Comparison of ENCODE assay signal across 35 cellular contexts in the genomic region with DNA sequence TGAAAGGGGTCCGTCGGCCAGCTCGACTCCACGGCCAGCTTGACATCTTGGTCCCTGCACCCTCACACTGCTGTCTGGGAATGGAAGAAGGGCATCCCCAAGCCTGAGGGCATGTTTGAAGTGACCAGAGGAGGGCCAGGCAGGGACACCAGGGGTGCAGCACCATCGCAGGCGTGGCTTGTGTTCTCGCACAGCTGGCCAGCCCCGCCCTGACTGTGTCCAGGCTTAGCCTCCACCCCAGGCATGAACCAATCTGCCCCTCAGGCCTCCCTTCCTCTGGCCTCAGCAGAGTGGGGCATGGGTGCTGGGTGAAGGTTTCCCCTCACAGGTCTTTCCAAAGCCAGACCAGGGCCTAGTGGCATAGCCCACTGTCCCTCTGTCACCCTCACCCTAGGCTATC. TPM values are rescaled to one million over a fixed set of nuclear protein-coding genes. Genes with fewer than 3 reads are reported as not detected.
"Had no signal": no experiment of that assay in that cellular context is flagged by ENCODE, and none has a peak within 500 bp of the region (broad histone marks: within the 10 kb centered on the region; RNA-seq: fewer than 3 reads in every experiment).

No MANE protein-coding gene starts in this region.

- H3K27me3 ChIP-seq: ascending aorta, breast epithelium, colonic mucosa, esophagus squamous epithelium, gastroesophageal sphincter had no signal

- H3K4me1 ChIP-seq: ascending aorta, breast epithelium, colonic mucosa, gastroesophageal sphincter had no signal

- H3K27ac ChIP-seq: ascending aorta, breast epithelium, cardiac muscle cell, colonic mucosa, epithelial cell of prostate, esophagus squamous epithelium, gastroesophageal sphincter had no signal

- H3K9me3 ChIP-seq: ascending aorta, breast epithelium, colonic mucosa, esophagus squamous epithelium, gastroesophageal sphincter had no signal

- FAIRE-seq: endometrium, endothelial cell of umbilical vein had no signal

- H3K36me3 ChIP-seq: ascending aorta, breast epithelium, cardiac muscle cell, colonic mucosa had no signal

- ATAC-seq: activated CD4-positive, alpha-beta T cell treated with anti-CD3 and anti-CD28 coated beads for 36 hours; activated CD8-positive, alpha-beta memory T cell treated with anti-CD3 and anti-CD28 coated beads, Interleukin-2, amount 10 ng/mL, durations not matched to agents 7 days and 5 days; activated CD8-positive, alpha-beta T cell treated with anti-CD3 and anti-CD28 coated beads, Interleukin-2, amount 10 ng/mL, durations not matched to agents 7 days and 5 days; activated naive CD8-positive, alpha-beta T cell treated with anti-CD3 and anti-CD28 coated beads, Interleukin-2, amount 50 U/mL, for 24 hours; gastroesophageal sphincter had no signal

- DNase-seq: activated CD4-positive, alpha-beta memory T cell treated with anti-CD3 and anti-CD28 coated beads for 36 hours; activated CD4-positive, alpha-beta T cell treated with anti-CD3 and anti-CD28 coated beads for 36 hours; activated CD4-positive, alpha-beta T cell treated with anti-CD3 and anti-CD28 coated beads, Interleukin-2, amount 10 ng/mL, durations not matched to agents 24 days and 14 days; activated CD4-positive, CD25-positive, alpha-beta regulatory T cell; activated CD4-positive, CD25-positive, alpha-beta regulatory T cell treated with anti-CD3 and anti-CD28 coated beads, Interleukin-2, amount 50 U/mL, for 72 hours; activated CD8-positive, alpha-beta memory T cell treated with anti-CD3 and anti-CD28 coated beads, Interleukin-2, amount 10 ng/mL, durations not matched to agents 7 days and 5 days; activated CD8-positive, alpha-beta memory T cell treated with anti-CD3 and anti-CD28 coated beads, Interleukin-2, amount 50 U/mL, for 4 hours; activated CD8-positive, alpha-beta T cell treated with anti-CD3 and anti-CD28 coated beads, Interleukin-2, amount 10 ng/mL, durations not matched to agents 7 days and 5 days; activated effector memory CD4-positive, alpha-beta T cell treated with anti-CD3 and anti-CD28 coated beads, Interleukin-2, amount 50 U/mL, for 16 hours; activated naive CD4-positive, alpha-beta T cell treated with anti-CD3 and anti-CD28 coated beads for 36 hours; activated naive CD8-positive, alpha-beta T cell treated with anti-CD3 and anti-CD28 coated beads for 36 hours; activated naive CD8-positive, alpha-beta T cell treated with anti-CD3 and anti-CD28 coated beads, Interleukin-2, amount 50 U/mL, for 24 hours; activated T-cell treated with anti-CD3 and anti-CD28 coated beads, Interleukin-2, amount 50 U/mL, for 1 hour; activated T-cell treated with anti-CD3 and anti-CD28 coated beads, Interleukin-2, amount 50 U/mL, for 48 hours; central memory CD4-positive, alpha-beta T cell; cerebellar nuclear complex; colonic mucosa; effector CD8-positive, alpha-beta T cell; esophagus squamous epithelium; foreskin melanocyte; T-helper 2 cell had no signal

- H3K4me3 ChIP-seq: ascending aorta, breast epithelium, cardiac muscle cell, colonic mucosa, esophagus squamous epithelium, gastroesophageal sphincter had no signal

RNA-seq across cellular contexts. Expression of a gene that starts 25.0 kb away (rescaled TPM):
- total RNA-seq: activated CD4-positive, alpha-beta memory T cell treated with anti-CD3 and anti-CD28 coated beads for 36 hours; activated CD4-positive, alpha-beta T cell treated with anti-CD3 and anti-CD28 coated beads for 36 hours; activated CD4-positive, alpha-beta T cell treated with anti-CD3 and anti-CD28 coated beads, Interleukin-2, amount 10 ng/mL, durations not matched to agents 24 days and 14 days; activated CD8-positive, alpha-beta memory T cell treated with anti-CD3 and anti-CD28 coated beads, Interleukin-2, amount 10 ng/mL, durations not matched to agents 7 days and 5 days; activated CD8-positive, alpha-beta T cell treated with anti-CD3 and anti-CD28 coated beads, Interleukin-2, amount 10 ng/mL, durations not matched to agents 7 days and 5 days; activated naive CD4-positive, alpha-beta T cell treated with anti-CD3 and anti-CD28 coated beads for 36 hours; activated naive CD8-positive, alpha-beta T cell treated with anti-CD3 and anti-CD28 coated beads for 36 hours; activated T-helper 1 cell treated with anti-CD3 and anti-CD28 coated beads, Interleukin-12 subunit alpha, Interleukin-12 subunit beta, Interleukin-2, Interleukin-4 antibody, amounts not matched to agents 30 ng/mL and 10 ng/mL and 1 ng/mL, durations not matched to agents 14 hours and 24 hours and 36 hours; activated T-helper 2 cell treated with anti-CD3 and anti-CD28 coated beads, Interferon-gamma antibody, Interleukin-2, Interleukin-4, amounts not matched to agents 10 μg/mL and 5 μg/mL and 100 μg/mL, durations not matched to agents 14 hours and 24 hours and 36 hours; ascending aorta; dermis microvascular lymphatic vessel endothelial cell; endothelial cell of umbilical vein; fibroblast of lung; fibroblast of villous mesenchyme; glomerular endothelial cell; T-helper 1 cell treated with Interleukin-12 subunit alpha and Interleukin-12 subunit beta and Interleukin-4 antibody, amounts not matched to agents 30 ng/mL and 1 ng/mL, for 36 hours had no signal
- polyA plus RNA-seq: cardiac muscle cell, endothelial cell of umbilical vein, fibroblast of lung had no signal
